In the genomic region with DNA sequence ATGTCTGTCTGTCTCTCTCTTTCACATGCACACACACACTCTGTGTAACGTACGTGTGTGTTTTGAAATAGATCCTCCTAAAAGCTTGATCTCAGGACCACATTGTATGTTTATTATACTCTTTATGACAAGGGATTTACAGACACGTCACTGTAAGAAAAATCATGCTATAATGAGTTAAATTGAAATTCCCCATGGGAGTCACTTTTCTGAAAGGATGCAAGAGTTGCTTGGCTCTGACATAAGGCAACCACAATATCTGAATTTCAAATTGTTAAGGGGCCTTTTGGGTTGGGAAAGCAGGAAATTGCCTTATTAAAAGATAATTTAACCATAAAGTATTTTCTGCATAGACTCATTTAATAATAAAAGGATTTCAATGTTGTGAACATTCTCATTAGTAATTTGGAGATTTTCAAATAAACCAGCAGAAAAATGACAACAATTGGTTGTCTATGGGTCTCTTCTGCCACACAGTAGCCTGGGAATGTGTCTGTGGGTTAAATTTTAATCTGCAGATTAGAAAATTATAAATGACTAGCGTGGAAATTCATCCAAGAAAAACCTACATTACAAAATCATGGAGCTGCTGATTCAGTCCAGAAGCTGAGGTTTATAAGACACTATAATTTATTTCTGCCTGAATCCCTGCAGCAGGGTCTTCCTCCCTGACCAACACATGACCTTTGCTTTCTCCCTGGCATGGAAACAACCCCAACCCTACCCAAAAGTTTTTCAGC, we compare ENCODE assay signal across 16 cellular contexts.
"Had no signal": no experiment of that assay in that cellular context is flagged by ENCODE, and none has a peak within 500 bp of the region (broad histone marks: within the 10 kb centered on the region; RNA-seq: fewer than 3 reads in every experiment).

No MANE protein-coding gene starts in this region.

- H3K4me1 ChIP-seq: pancreas had no signal

- ATAC-seq: pancreas, right cardiac atrium had no signal

- H3K27ac ChIP-seq: pancreas had no signal

- H3K27me3 ChIP-seq: pancreas had no signal

- DNase-seq: dermis blood vessel endothelial cell; foreskin melanocyte; head of caudate nucleus; hippocampal formation; mesendoderm; naive B cell; occipital lobe; pancreas; right cardiac atrium; stimulated activated CD4-positive, alpha-beta T cell treated with anti-CD3 and anti-CD28 coated beads, Interleukin-2, amount 100 ng/mL, for 48 hours; stimulated activated naive CD4-positive, alpha-beta T cell treated with Interleukin-2 at 50 U/mL for 16 hours; trophoblast cell had no signal

- H3K27ac Mint-ChIP-seq: naive B cell, nephron, progenitor cell of endocrine pancreas had no signal

- H3K4me3 ChIP-seq: pancreas, smooth muscle cell had no signal

- H3K9me3 ChIP-seq: pancreas had no signal

- H3K36me3 ChIP-seq: pancreas had no signal

- FAIRE-seq: colon, pancreas had no signal

- H3K4me3 Mint-ChIP-seq: naive B cell, nephron had no signal

- H3K36me3 Mint-ChIP-seq: naive B cell had no signal

- H3K4me2 ChIP-seq: smooth muscle cell had no signal
